8 cellular contexts compared by ENCODE assay signal in genomic region chr5:73120222-73121108, GRCh38. TPM values are rescaled to one million over a fixed set of nuclear protein-coding genes. Genes with fewer than 3 reads are reported as not detected.
DNase-seq lines count a peak whose midpoint lies in the region; ATAC-seq lines count a peak whose summit lies in the region.

A gene with protein sequence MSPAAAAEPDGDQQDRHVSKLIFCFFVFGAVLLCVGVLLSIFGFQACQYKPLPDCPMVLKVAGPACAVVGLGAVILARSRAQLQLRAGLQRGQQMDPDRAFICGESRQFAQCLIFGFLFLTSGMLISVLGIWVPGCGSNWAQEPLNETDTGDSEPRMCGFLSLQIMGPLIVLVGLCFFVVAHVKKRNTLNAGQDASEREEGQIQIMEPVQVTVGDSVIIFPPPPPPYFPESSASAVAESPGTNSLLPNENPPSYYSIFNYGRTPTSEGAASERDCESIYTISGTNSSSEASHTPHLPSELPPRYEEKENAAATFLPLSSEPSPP (plus strand): TSS chr5:73120575. CDS start chr5:73123374, 2,799 bp downstream.

- no peak for ATAC-seq in HG02610 (IDR thresholded peaks at IDR 0.05; ENCODE audit: unreplicated experiment)

- 2% methylated on average over 94 of the region's 94 CpGs for WGBS in thymus

- no peaks in the 10 kb centered on the region for H3K36me3 ChIP-seq in thymus (ENCODE audit: control insufficient read depth, insufficient read depth)

- no peak within 1 kb of the TSS for H3K27ac ChIP-seq in thymus (ENCODE audit: low read depth)

- peak within 1 kb of the TSS; percentile 11 for H3K4me3 ChIP-seq in thymus (ENCODE audit: low read length)

- peak; percentile 68 for DNase-seq in COLO668 (lab: John Stamatoyannopoulos, UW; ENCODE audit: unreplicated experiment)
- DNase-seq in NCI-H748 (lab: John Stamatoyannopoulos, UW; ENCODE audit: unreplicated experiment): peak; percentile 78
- DNase-seq in ecto neural progenitor cell (ENCODE audit: low spot score): peak; percentile 70
- DNase-seq in lung microvascular endothelial cell (ENCODE audit: low read depth in 2 of 2): peak; percentile 8 to 58
- no peak for DNase-seq in activated CD4-positive, CD25-positive, alpha-beta regulatory T cell treated with anti-CD3 and anti-CD28 coated beads, Interleukin-2, amount 50 U/mL, for 72 hours
- DNase-seq in NCI-H2107 (lab: John Stamatoyannopoulos, UW): no peak

- no peaks in the 10 kb centered on the region for H3K4me1 ChIP-seq in thymus (ENCODE audit: control insufficient read depth, insufficient read depth, low read length)

- H3K27me3 ChIP-seq in thymus (ENCODE audit: control insufficient read depth, insufficient read depth): peaks cover 26% of the 10 kb centered on the region

- no peaks in the 10 kb centered on the region for H3K9me3 ChIP-seq in thymus (ENCODE audit: control insufficient read depth)

RNA-seq across cellular contexts. Expression of the gene that starts here (rescaled TPM):
- 0.40 and 1.1 TPM in 2 replicates for total RNA-seq in lung microvascular endothelial cell
- polyA plus RNA-seq in thymus: 0.62 TPM

Comparison
In these comparisons a context has a peak if more than half of its experiments do, and no peak if none do; other contexts are left out.
1. DNase-seq: peak in COLO668 (single experiment), NCI-H748 (single experiment), ecto neural progenitor cell (single experiment) and lung microvascular endothelial cell (2 of 2); none in activated CD4-positive, CD25-positive, alpha-beta regulatory T cell treated with anti-CD3 and anti-CD28 coated beads, Interleukin-2, amount 50 U/mL, for 72 hours (single experiment) and NCI-H2107 (single experiment).